25 cellular contexts compared by ENCODE assay signal in the genomic region with DNA sequence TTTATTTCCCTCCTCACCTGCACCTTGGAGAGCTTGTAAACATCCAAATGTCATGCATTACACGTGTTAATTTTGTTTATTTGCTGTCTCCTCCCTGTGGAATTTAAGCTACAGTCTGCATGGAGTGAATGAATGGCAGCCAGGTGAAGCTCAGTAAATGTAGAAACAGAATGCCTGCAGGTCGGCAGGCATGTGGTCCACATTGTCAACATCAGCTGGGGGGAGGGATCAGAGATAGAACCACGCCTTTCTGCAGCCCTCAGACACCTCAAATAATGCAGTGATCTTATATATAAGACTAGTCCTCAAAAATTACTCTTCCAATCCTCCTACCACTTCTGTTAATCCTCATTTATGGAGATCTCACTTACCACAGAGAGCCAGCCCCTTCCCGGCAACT.
"Had no signal": no experiment of that assay in that cellular context is flagged by ENCODE, and none has a peak within 500 bp of the region (broad histone marks: within the 10 kb centered on the region; RNA-seq: fewer than 3 reads in every experiment).

No MANE protein-coding gene starts in this region.

- H3K27ac Mint-ChIP-seq: activated CD4-positive, alpha-beta T cell treated with anti-CD3 and anti-CD28 coated beads, Interleukin-2, amount 10 ng/mL, durations not matched to agents 7 days and 5 days; activated CD8-positive, alpha-beta T cell treated with anti-CD3 and anti-CD28 coated beads for 36 hours; activated T-helper 17 cell treated with anti-CD3 and anti-CD28 coated beads, Interleukin-2, amount 50 U/mL, for 72 hours; nephron had no signal

- H3K9me3 ChIP-seq: transverse colon had no signal

- H3K4me1 ChIP-seq: gastroesophageal sphincter, spleen, suprapubic skin, transverse colon had no signal

- ATAC-seq: activated CD8-positive, alpha-beta T cell treated with anti-CD3 and anti-CD28 coated beads for 36 hours; activated T-cell treated with anti-CD3 and anti-CD28 coated beads, Interleukin-2, amount 50 U/mL, for 4 hours; activated T-helper 17 cell treated with anti-CD3 and anti-CD28 coated beads, Interleukin-2, amount 50 U/mL, for 72 hours; gastroesophageal sphincter; left colon; right cardiac atrium had no signal

- H3K9me3 Mint-ChIP-seq: activated CD4-positive, alpha-beta T cell treated with anti-CD3 and anti-CD28 coated beads, Interleukin-2, amount 10 ng/mL, durations not matched to agents 7 days and 5 days; activated T-cell treated with anti-CD3 and anti-CD28 coated beads, Interleukin-2, amount 50 U/mL, for 4 hours; nephron had no signal

- H3K27me3 Mint-ChIP-seq: activated CD4-positive, alpha-beta T cell treated with anti-CD3 and anti-CD28 coated beads, Interleukin-2, amount 10 ng/mL, durations not matched to agents 7 days and 5 days; activated CD8-positive, alpha-beta T cell treated with anti-CD3 and anti-CD28 coated beads for 36 hours had no signal

- H3K27me3 ChIP-seq: brain microvascular endothelial cell, dorsolateral prefrontal cortex, hepatocyte, spleen, suprapubic skin, transverse colon had no signal

- H3K4me3 Mint-ChIP-seq: activated CD4-positive, alpha-beta T cell treated with anti-CD3 and anti-CD28 coated beads, Interleukin-2, amount 10 ng/mL, durations not matched to agents 7 days and 5 days; activated CD8-positive, alpha-beta T cell treated with anti-CD3 and anti-CD28 coated beads for 36 hours; activated T-cell treated with anti-CD3 and anti-CD28 coated beads, Interleukin-2, amount 50 U/mL, for 4 hours; activated T-helper 17 cell treated with anti-CD3 and anti-CD28 coated beads, Interleukin-2, amount 50 U/mL, for 72 hours; nephron had no signal

- H3K4me3 ChIP-seq: coronary artery, dorsolateral prefrontal cortex, gastroesophageal sphincter, hepatocyte, spleen, suprapubic skin, transverse colon had no signal

- H3K4me1 Mint-ChIP-seq: activated CD4-positive, alpha-beta T cell treated with anti-CD3 and anti-CD28 coated beads, Interleukin-2, amount 10 ng/mL, durations not matched to agents 7 days and 5 days; activated T-helper 17 cell treated with anti-CD3 and anti-CD28 coated beads, Interleukin-2, amount 50 U/mL, for 72 hours; nephron had no signal

- H3K36me3 ChIP-seq: brain microvascular endothelial cell, gastroesophageal sphincter, spleen, suprapubic skin, transverse colon had no signal

- DNase-seq: activated CD4-positive, alpha-beta T cell treated with anti-CD3 and anti-CD28 coated beads for 1 hour; activated CD4-positive, alpha-beta T cell treated with anti-CD3 and anti-CD28 coated beads, Interleukin-2, amount 10 ng/mL, durations not matched to agents 7 days and 5 days; activated CD8-positive, alpha-beta T cell treated with anti-CD3 and anti-CD28 coated beads for 36 hours; activated gamma-delta T cell treated with Interleukin-2 at 50 U/mL for 16 hours; activated naive CD4-positive, alpha-beta T cell treated with anti-CD3 and anti-CD28 coated beads, Interleukin-2, amount 50 U/mL, for 16 hours; activated T-cell treated with anti-CD3 and anti-CD28 coated beads, Interleukin-2, amount 50 U/mL, for 4 hours; amniotic stem cell; brain microvascular endothelial cell; dorsolateral prefrontal cortex; effector memory CD4-positive, alpha-beta T cell; erythroblast; left colon; mammary epithelial cell; posterior cingulate gyrus; right cardiac atrium; spleen; stimulated activated naive CD4-positive, alpha-beta T cell; T1000; transverse colon had no signal
